ENCODE assay signal across 23 cellular contexts in genomic region chr7:55505259-55505658, GRCh38.
DNase-seq lines count a peak whose midpoint lies in the region; ATAC-seq, FAIRE-seq and TF ChIP-seq lines count a peak whose summit lies in the region.
"Had no signal": no experiment of that assay in that cellular context is flagged by ENCODE, and none has a peak within 500 bp of the region (broad histone marks: within the 10 kb centered on the region; RNA-seq: fewer than 3 reads in every experiment).

No MANE protein-coding gene starts in this region.

- WGBS in IMR-90 (ENCODE audit: extremely low coverage in 2 of 2, insufficient read length in 1 of 2), 2 experiments: no CpG with 5 or more reads among the region's 8 CpGs
- 88% methylated on average over 8 of the region's 8 CpGs for WGBS in GM12878 (ENCODE audit: insufficient coverage, insufficient replicate concordance, low lambda C conversion rate, missing lambda C conversion rate)

- peaks cover 2% of the 10 kb centered on the region; the same call in 1 of the 2 replicates for H3K36me3 ChIP-seq in IMR-90 (ENCODE audit: control insufficient read depth, insufficient read depth, low read length)
- peaks cover 17 to 24% of the 10 kb centered on the region in 2 experiments; a peak in 3 of 4 replicates for H3K36me3 ChIP-seq in GM12878 (ENCODE audit: control insufficient read depth in 2 of 2, insufficient read depth in 2 of 2, low read length in 1 of 2)
- H3K36me3 ChIP-seq in osteoblast (ENCODE audit: insufficient read depth, low read length): peaks cover 2% of the 10 kb centered on the region
- H3K36me3 ChIP-seq: colonic mucosa, upper lobe of right lung, WERI-Rb-1 had no signal

- H3K9me3 ChIP-seq in IMR-90 (ENCODE audit: control insufficient read depth, insufficient read depth, low read length) (no peaks in the 10 kb centered on the region), GM12878 (replicated peaks; ENCODE audit: control insufficient read depth, insufficient read depth, low read length) (no peaks in the 10 kb centered on the region), osteoblast (ENCODE audit: low read depth, low read length) (no peaks in the 10 kb centered on the region)
- H3K9me3 ChIP-seq: body of pancreas, colonic mucosa, heart right ventricle, upper lobe of right lung had no signal

- no peaks in the 10 kb centered on the region for H3K27me3 Mint-ChIP-seq in T-helper 1 cell treated with Interleukin-12 subunit alpha and Interleukin-12 subunit beta and Interleukin-4 antibody, amounts not matched to agents 30 μg/mL and 1 μg/mL, for 36 hours (ENCODE audit: low read depth)

- CTCF ChIA-PET in IMR-90 (lab: Yijun Ruan, JAX) (no interaction called here), GM12878 (lab: Yijun Ruan, JAX) (interaction anchor here (1.1 kb wide), 1 partner anchor 9 kb away, joined by 4 read pairs; no protein-coding TSS in a partner anchor)

- H4K8ac ChIP-seq in IMR-90 (ENCODE audit: low read depth in 2 of 2, low read length in 2 of 2): 0 out of 4 replicates have a peak overlapping the region, but pooled peaks of 1 of the 2 experiments have one; percentile 48

- H3K9ac ChIP-seq in IMR-90 (ENCODE audit: low read depth, low read length): no peak overlapping the region
- no peak overlapping the region for H3K9ac ChIP-seq in GM12878 (ENCODE audit: control insufficient read depth, insufficient read depth, low read length)

- peak overlapping the region; percentile 78 for H2AK5ac ChIP-seq in IMR-90 (ENCODE audit: low read depth, low read length)

- H4K20me1 ChIP-seq in IMR-90 (ENCODE audit: insufficient read depth, low read length): peaks cover 10% of the 10 kb centered on the region; the same call in 1 of the 2 replicates
- H4K20me1 ChIP-seq in GM12878 (ENCODE audit: control insufficient read depth, insufficient read depth): peaks cover 4% of the 10 kb centered on the region; the same call in 1 of the 2 replicates
- peaks cover 15% of the 10 kb centered on the region for H4K20me1 ChIP-seq in osteoblast (ENCODE audit: insufficient read depth, low read length)

- no peak overlapping the region; the same call in 1 of the 2 replicates for H3K27ac ChIP-seq in IMR-90 (ENCODE audit: insufficient read depth, low read length)
- H3K27ac ChIP-seq in GM12878 (ENCODE audit: control insufficient read depth, insufficient read depth): 0 out of 2 replicates have a peak overlapping the region, but pooled peaks have one; percentile 8
- peak overlapping the region; percentile 32 for H3K27ac ChIP-seq in osteoblast (ENCODE audit: low read depth, low read length)
- H3K27ac ChIP-seq: body of pancreas, colonic mucosa, heart right ventricle, upper lobe of right lung, WERI-Rb-1 had no signal

- RAD21 ChIA-PET in GM12878 (lab: Charles Lee; ENCODE audit: unreplicated experiment): interaction anchor here (1.3 kb wide), 2 partner anchors 28 to 196 kb away, joined by 4 read pairs; no protein-coding TSS in a partner anchor

- TF ChIP-seq RAD21 in IMR-90 (IDR thresholded peaks at IDR 0.05; ENCODE audit: low read length) (no peak), GM12878 (IDR thresholded peaks at IDR 0.05; ENCODE audit: insufficient read depth, low read depth, low read length) (no peak)

- H3K27me3 ChIP-seq in IMR-90 (ENCODE audit: control insufficient read depth, insufficient read depth, low read length): no peaks in the 10 kb centered on the region
- H3K27me3 ChIP-seq in GM12878 (replicated peaks in 1 of 2; ENCODE audit: control insufficient read depth in 2 of 2, insufficient read depth in 2 of 2, low read length in 1 of 2): no peaks in the 10 kb centered on the region
- H3K27me3 ChIP-seq in osteoblast (ENCODE audit: insufficient read depth, low read length): no peaks in the 10 kb centered on the region
- H3K27me3 ChIP-seq: body of pancreas, colonic mucosa, heart right ventricle, upper lobe of right lung had no signal

- no peak overlapping the region for H3K23ac ChIP-seq in IMR-90 (ENCODE audit: low read depth, low read length)

- dilution Hi-C loops in IMR-90 (cut with HindIII; ENCODE audit: low sequenced_read_pairs, unreplicated experiment): no loop called here

- H3K4me2 ChIP-seq in IMR-90 (ENCODE audit: low read depth, low read length) (no peak overlapping the region), GM12878 (ENCODE audit: control insufficient read depth, insufficient read depth) (no peak overlapping the region), osteoblast (ENCODE audit: insufficient read depth, low read length) (no peak overlapping the region)

- H3K79me2 ChIP-seq in GM12878 (ENCODE audit: control insufficient read depth, insufficient read depth, low read length) (peaks cover 79% of the 10 kb centered on the region), osteoblast (ENCODE audit: insufficient read depth, low read length) (peaks cover 33% of the 10 kb centered on the region)

- H3K27ac Mint-ChIP-seq in T-helper 1 cell treated with Interleukin-12 subunit alpha and Interleukin-12 subunit beta and Interleukin-4 antibody, amounts not matched to agents 30 μg/mL and 1 μg/mL, for 36 hours: peak overlapping the region; percentile 22

- H2AFZ ChIP-seq in IMR-90 (replicated peaks; ENCODE audit: low read length, poor library complexity) (no peak overlapping the region), GM12878 (ENCODE audit: control insufficient read depth, low read depth, low read length) (no peak overlapping the region), osteoblast (ENCODE audit: low read length) (no peak overlapping the region)

- in situ Hi-C loops in IMR-90 (cut with MboI; ENCODE audit: low sequenced_read_pairs): no loop called here
- in situ Hi-C loops in GM12878 (cut with MboI): no loop called here

- H2BK15ac ChIP-seq in IMR-90 (ENCODE audit: low read depth, low read length): no peak overlapping the region; the same call in 1 of the 3 replicates

- no peak overlapping the region for H3K56ac ChIP-seq in IMR-90 (ENCODE audit: extremely low read depth, insufficient read depth, low read length)

- no peak for TF ChIP-seq EP300 in GM12878 (IDR thresholded peaks at IDR 0.05; ENCODE audit: borderline replicate concordance in 1 of 2, control insufficient read depth in 1 of 2, low read depth in 2 of 2, low read length in 2 of 2)

- H4K5ac ChIP-seq in IMR-90 (ENCODE audit: low read depth, low read length): no peak overlapping the region

- H2AK9ac ChIP-seq in IMR-90 (replicated peaks; ENCODE audit: low read depth, low read length, poor library complexity): no peak overlapping the region

- no peak overlapping the region for H3K18ac ChIP-seq in IMR-90 (ENCODE audit: low read depth, low read length)

- POLR2A ChIA-PET in IMR-90 (lab: Charles Lee; ENCODE audit: unreplicated experiment) (no interaction called here), GM12878 (lab: Charles Lee) (interaction anchor here (1.1 kb wide), 1 partner anchor 13 kb away, joined by 4 read pairs; no protein-coding TSS in a partner anchor)

- TF ChIP-seq CTCF in IMR-90 (conservative IDR thresholded peaks at IDR 0.05; ENCODE audit: low read depth, low read length) (no peak), GM12878 (IDR thresholded peaks at IDR 0.05 in 2 of 3, conservative IDR thresholded peaks at IDR 0.05 in 1 of 3; ENCODE audit: control insufficient read depth in 2 of 3, extremely low read depth in 1 of 3, insufficient read depth in 1 of 3, low read depth in 3 of 3, low read length in 3 of 3) (no peak), osteoblast (IDR thresholded peaks at IDR 0.05; ENCODE audit: extremely low read depth, low read depth, low read length) (no peak), omental fat pad (IDR thresholded peaks at IDR 0.05) (no peak)

- H3K4me1 Mint-ChIP-seq in T-helper 1 cell treated with Interleukin-12 subunit alpha and Interleukin-12 subunit beta and Interleukin-4 antibody, amounts not matched to agents 30 μg/mL and 1 μg/mL, for 36 hours (ENCODE audit: low read depth): peaks cover 57% of the 10 kb centered on the region

- H2BK5ac ChIP-seq in IMR-90 (ENCODE audit: low read depth, low read length, poor library complexity, severe bottlenecking): no peak overlapping the region

- peak overlapping the region; percentile 57; the same call in 1 of the 2 replicates for H2BK120ac ChIP-seq in IMR-90 (ENCODE audit: low read depth, low read length)

- DNase-seq in T-helper 1 cell (no peak), IMR-90 (no peak), GM12878 (ENCODE audit: low read depth, low spot score) (no peak), osteoblast (ENCODE audit: insufficient read length, low spot score, missing footprints) (no peak), omental fat pad (ENCODE audit: low spot score) (no peak), globus pallidus (ENCODE audit: low spot score) (no peak)
- DNase-seq: 8988T; activated T-cell treated with anti-CD3 and anti-CD28 coated beads, Interleukin-2, amount 50 U/mL, for 4 hours; body of pancreas; colonic mucosa; heart right ventricle; immature natural killer cell; NCI-H1092 treated with DMSO at 0.1 percent for 48 hours; NCI-H2081; NCI-H510A; nucleus accumbens; SHP77 treated with DMSO at 0.1 percent for 48 hours; stimulated activated CD4-positive, alpha-beta T cell treated with anti-CD3 and anti-CD28 coated beads, Interleukin-12 subunit alpha, Interleukin-12 subunit beta, amount 100 ng/mL, for 4 hours; upper lobe of right lung; WERI-Rb-1 had no signal

- no peak for ATAC-seq in IMR-90 (ENCODE audit: low read depth)
- ATAC-seq in GM12878: no peak
- no peak for ATAC-seq in HG02763 (IDR thresholded peaks at IDR 0.05; ENCODE audit: unreplicated experiment)
- no peak for ATAC-seq in omental fat pad (ENCODE audit: low FRiP score)
- ATAC-seq: body of pancreas had no signal

- H3K9me3 Mint-ChIP-seq in T-helper 1 cell treated with Interleukin-12 subunit alpha and Interleukin-12 subunit beta and Interleukin-4 antibody, amounts not matched to agents 30 μg/mL and 1 μg/mL, for 36 hours: no peaks in the 10 kb centered on the region
- H3K9me3 Mint-ChIP-seq: activated T-cell treated with anti-CD3 and anti-CD28 coated beads, Interleukin-2, amount 50 U/mL, for 4 hours; immature natural killer cell had no signal

- peaks cover 38% of the 10 kb centered on the region for H3K36me3 Mint-ChIP-seq in T-helper 1 cell treated with Interleukin-12 subunit alpha and Interleukin-12 subunit beta and Interleukin-4 antibody, amounts not matched to agents 30 μg/mL and 1 μg/mL, for 36 hours (ENCODE audit: low read depth)
- H3K36me3 Mint-ChIP-seq: immature natural killer cell had no signal

- peaks cover 17% of the 10 kb centered on the region for H3K4me1 ChIP-seq in IMR-90 (ENCODE audit: control insufficient read depth, insufficient read depth, low read length)
- H3K4me1 ChIP-seq in GM12878 (ENCODE audit: control insufficient read depth, insufficient read depth, low read length): peaks cover 39% of the 10 kb centered on the region
- peaks cover 12% of the 10 kb centered on the region for H3K4me1 ChIP-seq in osteoblast (ENCODE audit: insufficient read depth, low read length)
- H3K4me1 ChIP-seq: body of pancreas, colonic mucosa, upper lobe of right lung had no signal

- no peak overlapping the region for H3K4me3 ChIP-seq in IMR-90 (ENCODE audit: insufficient read depth, low read depth, low read length)
- H3K4me3 ChIP-seq in GM12878: no peak overlapping the region
- H3K4me3 ChIP-seq in osteoblast (ENCODE audit: insufficient read depth, low read length): no peak overlapping the region
- H3K4me3 ChIP-seq: body of pancreas, colonic mucosa, heart right ventricle, upper lobe of right lung had no signal

- no peak for FAIRE-seq in GM12878 (lab: Jason Lieb, UNC)
- FAIRE-seq: endometrium had no signal

- H4K91ac ChIP-seq in IMR-90 (ENCODE audit: insufficient read depth, low read depth, low read length): peak overlapping the region; percentile 61; the same call in 1 of the 2 replicates

- no peak overlapping the region for H3K4me3 Mint-ChIP-seq in T-helper 1 cell treated with Interleukin-12 subunit alpha and Interleukin-12 subunit beta and Interleukin-4 antibody, amounts not matched to agents 30 μg/mL and 1 μg/mL, for 36 hours
- H3K4me3 Mint-ChIP-seq: activated T-cell treated with anti-CD3 and anti-CD28 coated beads, Interleukin-2, amount 50 U/mL, for 4 hours had no signal

- SMC1A ChIA-PET in GM12878 (lab: Charles Lee; ENCODE audit: uncharacterized antibody, unreplicated experiment): interaction anchor here (21.7 kb wide), 1 partner anchor 27 kb away, joined by 354 read pairs; no protein-coding TSS in a partner anchor

- TF ChIP-seq POLR2A in IMR-90 (IDR thresholded peaks at IDR 0.05; ENCODE audit: low read depth, low read length): no peak
- TF ChIP-seq POLR2A in GM12878 (IDR thresholded peaks at IDR 0.05; ENCODE audit: low read depth, low read length): no peak

- intact Hi-C loops in IMR-90 (cut with micrococcal nuclease) (no loop called here), GM12878 (cut with micrococcal nuclease; ENCODE audit: unreplicated experiment) (no loop called here)

- no TSS peak for BruUV-seq in IMR-90 (replicated peaks; lab: Mats Ljungman, UMichigan)
- BruUV-seq in GM12878 (replicated peaks; lab: Mats Ljungman, UMichigan): no TSS peak

- peak overlapping the region; percentile 56; the same call in 1 of the 2 replicates for H2BK20ac ChIP-seq in IMR-90 (ENCODE audit: low read depth, low read length)

- H3K79me1 ChIP-seq in IMR-90 (ENCODE audit: low read depth in 1 of 2, low read length in 2 of 2): peaks cover 44 to 78% of the 10 kb centered on the region in 2 experiments

- peak overlapping the region; percentile 34 for H3K14ac ChIP-seq in IMR-90 (replicated peaks; ENCODE audit: low read depth, low read length)

- H3K9me1 ChIP-seq in IMR-90 (ENCODE audit: insufficient read depth, low read length): peaks cover 24% of the 10 kb centered on the region

- peak overlapping the region; percentile 56 for H3K4ac ChIP-seq in IMR-90 (ENCODE audit: low read depth, low read length)
